21 cellular contexts compared by ENCODE assay signal in genomic region chr4:165312506-165312905, GRCh38. TPM values are rescaled to one million over a fixed set of nuclear protein-coding genes. Genes with fewer than 3 reads are reported as not detected.
A peak's percentile ranks its signal among the peaks of the same experiment; 100 is the strongest.
DNase-seq lines count a peak whose midpoint lies in the region; ATAC-seq and TF ChIP-seq lines count a peak whose summit lies in the region.
"Had no signal": no experiment of that assay in that cellular context is flagged by ENCODE, and none has a peak within 500 bp of the region (broad histone marks: within the 10 kb centered on the region; RNA-seq: fewer than 3 reads in every experiment).

No MANE protein-coding gene starts in this region.

- peaks cover 0 to 3% of the 10 kb centered on the region in 2 donors for H3K36me3 ChIP-seq in lung (ENCODE audit: control insufficient read depth in 2 of 2, insufficient read depth in 2 of 2, low read length in 2 of 2)
- H3K36me3 ChIP-seq: thoracic aorta had no signal

- no peak overlapping the region for H3K27ac ChIP-seq in lung (ENCODE audit: low read depth in 1 of 2, low read length in 1 of 2)
- H3K27ac ChIP-seq: coronary artery, KMS-11, lower lobe of right lung, thoracic aorta had no signal

- TF ChIP-seq CTCF in epithelial cell of esophagus (IDR thresholded peaks at IDR 0.05; ENCODE audit: insufficient read depth, low read depth, low read length, missing control alignments) (no peak), lung (IDR thresholded peaks at IDR 0.05; ENCODE audit: control extremely low read depth, extremely low read depth) (no peak)

- no peaks in the 10 kb centered on the region for H3K4me1 ChIP-seq in lung (ENCODE audit: control insufficient read depth in 2 of 2, insufficient read depth in 2 of 2, low read length in 2 of 2)

- DNase-seq in EL (peak; percentile 69), RKO (ENCODE audit: low spot score) (peak; percentile 39), epithelial cell of esophagus (ENCODE audit: low read depth) (peak; percentile 72), lung (ENCODE audit: low spot score) (no peak), NCI-H345 (lab: John Stamatoyannopoulos, UW) (no peak), HUDEP-2 (lab: John Stamatoyannopoulos, UW; ENCODE audit: unreplicated experiment in 76 of 76) (no peak), foreskin melanocyte (no peak)
- DNase-seq: activated CD4-positive, alpha-beta T cell treated with anti-CD3 and anti-CD28 coated beads, Interleukin-2, amount 50 U/mL, for 48 hours; activated naive CD4-positive, alpha-beta T cell treated with anti-CD3 and anti-CD28 coated beads for 36 hours; DMS79 treated with DMSO at 0.1 percent for 48 hours; GOT3; lower lobe of right lung; NCI-H1092; NCI-H2081; NCI-H69; nucleus accumbens; SHP77; stimulated activated CD4-positive, alpha-beta T cell treated with anti-CD3 and anti-CD28 coated beads, Interleukin-15, amount 100 ng/mL, for 24 hours had no signal

- H3K9me3 ChIP-seq in lung (ENCODE audit: control insufficient read depth in 2 of 2, insufficient read depth in 1 of 2, low read length in 1 of 2): no peaks in the 10 kb centered on the region
- H3K9me3 ChIP-seq: lower lobe of right lung, thoracic aorta had no signal

- WGBS in lung, 2 donors: 83 to 92% methylated on average over 2 of the region's 2 CpGs

- H3K27me3 ChIP-seq in lung (ENCODE audit: control insufficient read depth, insufficient read depth): no peaks in the 10 kb centered on the region

- peak; percentile 41 for ATAC-seq in lung (ENCODE audit: insufficient read depth, low FRiP score)
- ATAC-seq: lower lobe of right lung had no signal

- H3K4me3 ChIP-seq in epithelial cell of esophagus (ENCODE audit: low read length): no peak overlapping the region
- no peak overlapping the region for H3K4me3 ChIP-seq in lung
- H3K4me3 ChIP-seq: coronary artery, lower lobe of right lung, thoracic aorta had no signal

RNA-seq across cellular contexts. Expression of gene MSMO1, which starts 15.0 kb away (rescaled TPM):
- total RNA-seq in lung: 100 to 1,000 TPM; 135 to 257 TPM
- 100 to 1,000 TPM; 164 to 186 TPM for polyA plus RNA-seq in lung

Comparison
In these comparisons a context has a peak if more than half of its experiments do, and no peak if none do; other contexts are left out.
1. DNase-seq: peak in EL (single experiment), RKO (single experiment) and epithelial cell of esophagus (single experiment); none in lung (single experiment), NCI-H345 (single experiment), HUDEP-2 (0 of 76) and foreskin melanocyte (single experiment).